9 cellular contexts compared by ENCODE assay signal in genomic region chr12:100672075-100672592, GRCh38.
A peak's percentile ranks its signal among the peaks of the same experiment; 100 is the strongest.
DNase-seq lines count a peak whose midpoint lies in the region; ATAC-seq, FAIRE-seq and TF ChIP-seq lines count a peak whose summit lies in the region.
"Had no signal": no experiment of that assay in that cellular context is flagged by ENCODE, and none has a peak within 500 bp of the region (broad histone marks: within the 10 kb centered on the region; RNA-seq: fewer than 3 reads in every experiment).

No MANE protein-coding gene starts in this region.

- peak; percentile 21 for DNase-seq in Jurkat, Clone E6-1 (ENCODE audit: low read depth, low spot score)
- peak; percentile 44 for DNase-seq in activated T-cell treated with anti-CD3 and anti-CD28 coated beads, Interleukin-2, amount 50 U/mL, for 24 hours
- DNase-seq in HepG2 (ENCODE audit: low spot score) (peak; percentile 24), stomach (no peak), frontal cortex (ENCODE audit: low spot score in 2 of 2) (no peak)
- DNase-seq: natural killer cell had no signal

- POLR2A ChIA-PET in HepG2 (lab: Yijun Ruan, JAX): no interaction called here

- FAIRE-seq in HepG2 (lab: Jason Lieb, UNC) (no peak), frontal cortex (lab: Jason Lieb, UNC) (no peak)
- FAIRE-seq: TTC549 had no signal

- no peaks in the 10 kb centered on the region for H3K79me2 ChIP-seq in HepG2 (ENCODE audit: insufficient read depth, low read length)

- ATAC-seq in GM21526 (IDR thresholded peaks at IDR 0.05; ENCODE audit: low FRiP score, unreplicated experiment) (peak; percentile 85), HepG2 (peak; percentile 93)

- in situ Hi-C loops in HepG2 (cut with HindIII; ENCODE audit: extremely low pct_ligation_motif_present, low pct_unique_long_range_greater_than_20kb): loop anchor here (5.0 kb wide), 1 partner anchor 60 kb away; no protein-coding TSS in a partner anchor

- no peaks in the 10 kb centered on the region for H3K9me3 ChIP-seq in HepG2 (ENCODE audit: low read length)
- H3K9me3 ChIP-seq in stomach: no peaks in the 10 kb centered on the region

- peaks cover 16% of the 10 kb centered on the region for H3K27me3 Mint-ChIP-seq in activated T-cell treated with anti-CD3 and anti-CD28 coated beads, Interleukin-2, amount 50 U/mL, for 24 hours

- peak; percentile 45; the same call in 1 of the 2 replicates for TF ChIP-seq RAD21 in HepG2 (CRISPR knock-in tag; IDR thresholded peaks at IDR 0.05)

- H2AFZ ChIP-seq in HepG2 (ENCODE audit: low read length): no peak overlapping the region

- no peak overlapping the region for H3K27ac Mint-ChIP-seq in activated T-cell treated with anti-CD3 and anti-CD28 coated beads, Interleukin-2, amount 50 U/mL, for 24 hours
- H3K27ac Mint-ChIP-seq: natural killer cell had no signal

- TF ChIP-seq POLR2A in HepG2 (IDR thresholded peaks at IDR 0.05; ENCODE audit: insufficient read depth in 1 of 2, low read depth in 2 of 2, low read length in 2 of 2): no peak
- no peak for TF ChIP-seq POLR2A in stomach (IDR thresholded peaks at IDR 0.05)

- H3K4me2 ChIP-seq in HepG2 (ENCODE audit: low read depth, low read length): peak overlapping the region; percentile 30

- peaks cover 1 to 4% of the 10 kb centered on the region in 2 experiments; a peak in 2 of 5 replicates for H3K27me3 ChIP-seq in HepG2 (ENCODE audit: control insufficient read depth in 1 of 2, insufficient read depth in 2 of 2, low read length in 2 of 2)
- no peaks in the 10 kb centered on the region for H3K27me3 ChIP-seq in stomach

- BruUV-seq in HepG2 (replicated peaks; lab: Mats Ljungman, UMichigan): no TSS peak

- no peaks in the 10 kb centered on the region for H3K36me3 Mint-ChIP-seq in activated T-cell treated with anti-CD3 and anti-CD28 coated beads, Interleukin-2, amount 50 U/mL, for 24 hours (ENCODE audit: low read depth)
- H3K36me3 Mint-ChIP-seq: natural killer cell had no signal

- H3K4me3 ChIP-seq in Jurkat, Clone E6-1 (ENCODE audit: low read length): no peak overlapping the region
- H3K4me3 ChIP-seq in HepG2 (replicated peaks in 1 of 3; ENCODE audit: insufficient read depth in 1 of 3, low read depth in 2 of 3, low read length in 3 of 3) (0 out of 6 replicates have a peak overlapping the region, but pooled peaks of 1 of the 3 experiments have one; percentile 2), stomach (no peak overlapping the region)

- H3K9me3 Mint-ChIP-seq in activated T-cell treated with anti-CD3 and anti-CD28 coated beads, Interleukin-2, amount 50 U/mL, for 24 hours: no peaks in the 10 kb centered on the region
- H3K9me3 Mint-ChIP-seq: natural killer cell had no signal

- H4K20me1 ChIP-seq in HepG2 (ENCODE audit: insufficient read depth, low read length): no peaks in the 10 kb centered on the region

- peak; percentile 1 for TF ChIP-seq CTCF in GM12801 (IDR thresholded peaks at IDR 0.05; ENCODE audit: extremely low read depth, insufficient read length)
- peak; percentile 76 for TF ChIP-seq CTCF in HepG2 (CRISPR knock-in tag; IDR thresholded peaks at IDR 0.05)
- peak in 1 of 7 experiments; percentile 17 for TF ChIP-seq CTCF in stomach (IDR thresholded peaks at IDR 0.05)

- H3K27ac ChIP-seq in HepG2 (ENCODE audit: extremely low read length, insufficient read depth, low read length): no peak overlapping the region
- H3K27ac ChIP-seq in stomach: no peak overlapping the region

- 0% methylated on average over 2 of the region's 2 CpGs for WGBS in HepG2 (ENCODE audit: low lambda C conversion rate)
- WGBS in stomach, 5 donors: 50 to 77% (median 63%) methylated on average over 2 of the region's 2 CpGs

- no peak overlapping the region for H3K4me3 Mint-ChIP-seq in activated T-cell treated with anti-CD3 and anti-CD28 coated beads, Interleukin-2, amount 50 U/mL, for 24 hours
- H3K4me3 Mint-ChIP-seq: natural killer cell had no signal

- peaks cover 11% of the 10 kb centered on the region; the same call in 1 of the 2 replicates for H3K4me1 ChIP-seq in HepG2 (ENCODE audit: insufficient read depth, low read length)
- H3K4me1 ChIP-seq in stomach: no peaks in the 10 kb centered on the region

- H3K36me3 ChIP-seq in HepG2 (replicated peaks in 1 of 2; ENCODE audit: control insufficient read depth in 1 of 2, insufficient read depth in 2 of 2, low read length in 2 of 2) (no peaks in the 10 kb centered on the region), stomach (no peaks in the 10 kb centered on the region)

- H3K9ac ChIP-seq in HepG2 (ENCODE audit: insufficient read depth, low read depth, low read length): no peak overlapping the region

- intact Hi-C loops in HepG2 (cut with micrococcal nuclease; ENCODE audit: unreplicated experiment) (no loop called here), stomach (cut with DNase I; ENCODE audit: low total_unique reads) (no loop called here)

- CTCF ChIA-PET in HepG2 (lab: Yijun Ruan, JAX; ENCODE audit: low intra/inter-chr PET ratio, low total read pairs): interaction anchor here (1.7 kb wide), 1 partner anchor 323 kb away, joined by 12 read pairs; no protein-coding TSS in a partner anchor

- TF ChIP-seq EP300 in HepG2 (IDR thresholded peaks at IDR 0.05; ENCODE audit: low read depth in 2 of 2, low read length in 2 of 2) (no peak), HepG2 (CRISPR knock-in tag; IDR thresholded peaks at IDR 0.05; ENCODE audit: borderline replicate concordance) (no peak), stomach (IDR thresholded peaks at IDR 0.05) (no peak)

- no peaks in the 10 kb centered on the region for H3K4me1 Mint-ChIP-seq in activated T-cell treated with anti-CD3 and anti-CD28 coated beads, Interleukin-2, amount 50 U/mL, for 24 hours (ENCODE audit: low read depth)
- H3K4me1 Mint-ChIP-seq: natural killer cell had no signal

TF ChIP-seq in HepG2, 621 proteins besides CTCF, POLR2A, EP300 and RAD21 (continues in another document):
- no peak for TF ChIP-seq PBX2 (CRISPR knock-in tag; IDR thresholded peaks at IDR 0.05)
- no peak for TF ChIP-seq TIGD3 (CRISPR knock-in tag; IDR thresholded peaks at IDR 0.05; ENCODE audit: borderline replicate concordance)
- TF ChIP-seq TGIF2 (CRISPR knock-in tag; IDR thresholded peaks at IDR 0.05): no peak
- no peak for TF ChIP-seq CBX1 (IDR thresholded peaks at IDR 0.05; ENCODE audit: low read depth)
- peak; percentile 34 for TF ChIP-seq ZNF687 (CRISPR knock-in tag; IDR thresholded peaks at IDR 0.05)
- peak; percentile 59 for TF ChIP-seq STAG1 (CRISPR knock-in tag; IDR thresholded peaks at IDR 0.05)
- TF ChIP-seq ZMYM4 (CRISPR knock-in tag; IDR thresholded peaks at IDR 0.05): peak; percentile 69; the same call in 1 of the 2 replicates

Comparison
In these comparisons a context has a peak if more than half of its experiments do, and no peak if none do; other contexts are left out.
1. DNase-seq: peak in Jurkat, Clone E6-1 (single experiment), activated T-cell treated with anti-CD3 and anti-CD28 coated beads, Interleukin-2, amount 50 U/mL, for 24 hours (single experiment) and HepG2 (single experiment); none in stomach (single experiment) and frontal cortex (0 of 2).